ENCODE assay signal across 8 cellular contexts in the genomic region with DNA sequence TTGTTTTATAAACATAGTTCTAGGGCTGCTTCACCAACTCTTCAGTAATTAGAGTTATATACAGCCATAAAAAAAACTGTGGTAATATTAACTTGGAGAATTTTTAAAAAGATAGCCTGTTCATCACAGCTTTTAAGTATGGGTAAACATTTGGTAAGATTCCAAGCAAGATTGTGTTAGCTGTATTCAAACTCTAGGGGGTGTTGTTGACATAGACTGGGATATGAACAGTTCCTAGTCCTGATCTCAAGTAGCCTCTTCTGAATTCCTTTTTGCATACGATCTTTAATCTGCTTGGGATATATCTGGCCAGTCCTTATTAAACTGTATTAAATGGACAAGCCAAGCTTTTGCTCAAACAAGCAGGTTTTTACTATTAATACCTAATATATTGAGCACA. TPM values are rescaled to one million over a fixed set of nuclear protein-coding genes. Genes with fewer than 3 reads are reported as not detected.
DNase-seq lines count a peak whose midpoint lies in the region; ATAC-seq and TF ChIP-seq lines count a peak whose summit lies in the region.

No MANE protein-coding gene starts in this region.

- no peak for DNase-seq in activated T-cell treated with anti-CD3 and anti-CD28 coated beads, Interleukin-2, amount 50 U/mL, for 72 hours
- no peak for DNase-seq in activated T-cell treated with anti-CD3 and anti-CD28 coated beads, Interleukin-2, amount 50 U/mL, for 1 hour
- peak; percentile 49 for DNase-seq in NCI-H2227 treated with DMSO at 0.1 percent for 48 hours (lab: John Stamatoyannopoulos, UW)
- DNase-seq in cerebellar cortex (ENCODE audit: low spot score), result peak; percentile 63
- no peak for DNase-seq in lower lobe of right lung

- H3K9me3 ChIP-seq in lower lobe of right lung, result no peaks in the 10 kb centered on the region

- intact Hi-C loops in lower lobe of right lung (cut with DNase I), result no loop called here

- H3K27ac ChIP-seq in lower lobe of right lung, result peak overlapping the region; percentile 32

- TF ChIP-seq CTCF in lower lobe of right lung (IDR thresholded peaks at IDR 0.05), result peak; percentile 61

- H3K4me1 Mint-ChIP-seq in activated T-cell treated with anti-CD3 and anti-CD28 coated beads, Interleukin-2, amount 50 U/mL, for 72 hours (ENCODE audit: low read depth), result peaks cover 61% of the 10 kb centered on the region

- peaks cover 22 to 45% of the 10 kb centered on the region in 2 donors for H3K36me3 Mint-ChIP-seq in activated T-cell treated with anti-CD3 and anti-CD28 coated beads, Interleukin-2, amount 50 U/mL, for 72 hours (ENCODE audit: insufficient read depth in 2 of 2)

- H3K4me3 Mint-ChIP-seq in activated T-cell treated with anti-CD3 and anti-CD28 coated beads, Interleukin-2, amount 50 U/mL, for 72 hours, result peak overlapping the region in 1 of 2 donors; percentile 83

- H3K27ac Mint-ChIP-seq in activated T-cell treated with anti-CD3 and anti-CD28 coated beads, Interleukin-2, amount 50 U/mL, for 72 hours, result peak overlapping the region; percentile 99

- H3K27me3 Mint-ChIP-seq in activated T-cell treated with anti-CD3 and anti-CD28 coated beads, Interleukin-2, amount 50 U/mL, for 72 hours (ENCODE audit: low read depth), result no peaks in the 10 kb centered on the region

- H3K36me3 ChIP-seq in lower lobe of right lung, result peaks cover 69% of the 10 kb centered on the region

- no peak for ATAC-seq in activated T-cell treated with anti-CD3 and anti-CD28 coated beads, Interleukin-2, amount 50 U/mL, for 72 hours (replicated peaks in 1 of 2)
- ATAC-seq in lower lobe of right lung (peak; percentile 80 to 86), GM18520 (IDR thresholded peaks at IDR 0.05; ENCODE audit: unreplicated experiment) (no peak), GM19035 (IDR thresholded peaks at IDR 0.05; ENCODE audit: unreplicated experiment) (no peak), HG03457 (IDR thresholded peaks at IDR 0.05; ENCODE audit: unreplicated experiment) (no peak)

- H3K4me3 ChIP-seq in lower lobe of right lung, result no peak overlapping the region

- H3K4me1 ChIP-seq in lower lobe of right lung, result peaks cover 28% of the 10 kb centered on the region

- H3K9me3 Mint-ChIP-seq in activated T-cell treated with anti-CD3 and anti-CD28 coated beads, Interleukin-2, amount 50 U/mL, for 72 hours, result no peaks in the 10 kb centered on the region

- no peaks in the 10 kb centered on the region for H3K27me3 ChIP-seq in lower lobe of right lung (ENCODE audit: low read depth)

RNA-seq across cellular contexts. Expression of a gene that starts 13.4 kb away (rescaled TPM):
- total RNA-seq in activated T-cell treated with anti-CD3 and anti-CD28 coated beads, Interleukin-2, amount 50 U/mL, for 72 hours, result 100 to 1,000 TPM; 233 to 300 TPM
- 37.8 TPM for total RNA-seq in lower lobe of right lung

RNA-seq across cellular contexts. Expression of a gene that starts 40.5 kb away (rescaled TPM):
- 100 to 1,000 TPM in 1 of 2 donors, 10 to 100 TPM in 1; 88.7 to 100 TPM for total RNA-seq in activated T-cell treated with anti-CD3 and anti-CD28 coated beads, Interleukin-2, amount 50 U/mL, for 72 hours
- 70.1 TPM for total RNA-seq in lower lobe of right lung

Comparison
In these comparisons a context has a peak if more than half of its experiments do, and no peak if none do; other contexts are left out.
1. ATAC-seq: peak in lower lobe of right lung (2 of 2); none in activated T-cell treated with anti-CD3 and anti-CD28 coated beads, Interleukin-2, amount 50 U/mL, for 72 hours (0 of 2), GM18520 (single experiment), GM19035 (single experiment) and HG03457 (single experiment).
2. DNase-seq: peak in NCI-H2227 treated with DMSO at 0.1 percent for 48 hours (single experiment) and cerebellar cortex (single experiment); none in activated T-cell treated with anti-CD3 and anti-CD28 coated beads, Interleukin-2, amount 50 U/mL, for 72 hours (0 of 2), activated T-cell treated with anti-CD3 and anti-CD28 coated beads, Interleukin-2, amount 50 U/mL, for 1 hour (single experiment) and lower lobe of right lung (single experiment).